ENCODE assay signal across 12 cellular contexts in genomic region chr2:212979046-212979612, GRCh38.
"Had no signal": no experiment of that assay in that cellular context is flagged by ENCODE, and none has a peak within 500 bp of the region (broad histone marks: within the 10 kb centered on the region; RNA-seq: fewer than 3 reads in every experiment).

No MANE protein-coding gene starts in this region.

- H3K27ac ChIP-seq: pancreas, sigmoid colon, thyroid gland had no signal

- H3K9me3 Mint-ChIP-seq: activated naive CD4-positive, alpha-beta T cell treated with anti-CD3 and anti-CD28 coated beads, Interleukin-2, amount 10 ng/mL, durations not matched to agents 7 days and 5 days; naive B cell had no signal

- FAIRE-seq: endometrium had no signal

- H3K36me3 ChIP-seq: cardiac muscle cell, pancreas, sigmoid colon, thyroid gland had no signal

- H3K27me3 Mint-ChIP-seq: activated naive CD4-positive, alpha-beta T cell treated with anti-CD3 and anti-CD28 coated beads, Interleukin-2, amount 10 ng/mL, durations not matched to agents 7 days and 5 days; naive B cell had no signal

- H3K27me3 ChIP-seq: cardiac muscle cell, pancreas, sigmoid colon, thyroid gland had no signal

- H3K27ac Mint-ChIP-seq: activated naive CD4-positive, alpha-beta T cell treated with anti-CD3 and anti-CD28 coated beads, Interleukin-2, amount 10 ng/mL, durations not matched to agents 7 days and 5 days had no signal

- H3K4me3 ChIP-seq: cardiac muscle cell, pancreas, sigmoid colon, thyroid gland had no signal

- H3K4me1 ChIP-seq: pancreas, sigmoid colon had no signal

- DNase-seq: activated CD4-positive, CD25-positive, alpha-beta regulatory T cell treated with anti-CD3 and anti-CD28 coated beads, Interleukin-2, amount 50 U/mL, for 72 hours; activated naive CD4-positive, alpha-beta T cell treated with anti-CD3 and anti-CD28 coated beads, Interleukin-2, amount 10 ng/mL, durations not matched to agents 7 days and 5 days; naive B cell; pancreas; sigmoid colon; stimulated activated CD4-positive, alpha-beta T cell treated with anti-CD3 and anti-CD28 coated beads, Interleukin-1b, Interleukin-23, amount 100 ng/mL, for 48 hours; T-helper 9 cell; thyroid gland had no signal

- H3K36me3 Mint-ChIP-seq: activated naive CD4-positive, alpha-beta T cell treated with anti-CD3 and anti-CD28 coated beads, Interleukin-2, amount 10 ng/mL, durations not matched to agents 7 days and 5 days; naive B cell had no signal

- ATAC-seq: esophagus mucosa, left lobe of liver, pancreas had no signal

- H3K4me3 Mint-ChIP-seq: activated naive CD4-positive, alpha-beta T cell treated with anti-CD3 and anti-CD28 coated beads, Interleukin-2, amount 10 ng/mL, durations not matched to agents 7 days and 5 days; naive B cell had no signal

- H3K9me3 ChIP-seq: pancreas, sigmoid colon, thyroid gland had no signal
